9 cellular contexts compared by ENCODE assay signal in genomic region chr21:41169701-41170100, GRCh38. TPM values are rescaled to one million over a fixed set of nuclear protein-coding genes. Genes with fewer than 3 reads are reported as not detected.
A peak's percentile ranks its signal among the peaks of the same experiment; 100 is the strongest.
DNase-seq lines count a peak whose midpoint lies in the region; ATAC-seq and TF ChIP-seq lines count a peak whose summit lies in the region.
"Had no signal": no experiment of that assay in that cellular context is flagged by ENCODE, and none has a peak within 500 bp of the region (broad histone marks: within the 10 kb centered on the region; RNA-seq: fewer than 3 reads in every experiment).

No MANE protein-coding gene starts in this region.

- H3K36me3 ChIP-seq in lower lobe of right lung: no peaks in the 10 kb centered on the region
- peaks cover 0 to 7% (median 0%) of the 10 kb centered on the region in 3 donors for H3K36me3 ChIP-seq in skeletal muscle tissue (ENCODE audit: control insufficient read depth in 3 of 3, insufficient read depth in 3 of 3, low read length in 3 of 3)
- H3K36me3 ChIP-seq: right lobe of liver had no signal

- H3K4me3 ChIP-seq in lower lobe of right lung (peak overlapping the region; percentile 75), skeletal muscle tissue (ENCODE audit: low read length in 3 of 3) (peak overlapping the region in 1 of 3 donors; percentile 70)

- TSS peak; percentile 29 for BruUV-seq in MCF 10A (replicated peaks; lab: Mats Ljungman, UMichigan)

- peak overlapping the region; percentile 83 for H3K4me3 Mint-ChIP-seq in MCF 10A (ENCODE audit: unreplicated experiment)

- H3K4me1 Mint-ChIP-seq in MCF 10A (ENCODE audit: insufficient read depth, unreplicated experiment): peaks cover 38% of the 10 kb centered on the region

- DNase-seq in HT1080 (ENCODE audit: low read depth) (peak; percentile 10), MCF 10A (ENCODE audit: unreplicated experiment) (peak; percentile 36), lower lobe of right lung (no peak)
- DNase-seq in stimulated activated naive CD8-positive, alpha-beta T cell treated with anti-CD3 and anti-CD28 coated beads, Interleukin-15, Interleukin-2, amounts not matched to agents 100 U/mL and 50 U/mL, for 24 hours: no peak

- H3K9me3 Mint-ChIP-seq in MCF 10A (ENCODE audit: unreplicated experiment): no peaks in the 10 kb centered on the region

- H3K27ac Mint-ChIP-seq in MCF 10A (ENCODE audit: low read depth, unreplicated experiment): no peak overlapping the region

- no peaks in the 10 kb centered on the region for H3K4me1 ChIP-seq in lower lobe of right lung
- H3K4me1 ChIP-seq in skeletal muscle tissue (ENCODE audit: control insufficient read depth in 3 of 3, insufficient read depth in 3 of 3, low read length in 3 of 3): peaks cover 0 to 19% (median 16%) of the 10 kb centered on the region in 3 donors
- H3K4me1 ChIP-seq: right lobe of liver had no signal

- H3K27me3 Mint-ChIP-seq in MCF 10A (ENCODE audit: insufficient read depth, unreplicated experiment): no peaks in the 10 kb centered on the region

- ATAC-seq in lower lobe of right lung (no peak), HG02970 (IDR thresholded peaks at IDR 0.05; ENCODE audit: low FRiP score, unreplicated experiment) (no peak), GM21576 (IDR thresholded peaks at IDR 0.05; ENCODE audit: unreplicated experiment) (no peak), HG02840 (IDR thresholded peaks at IDR 0.05; ENCODE audit: low FRiP score, unreplicated experiment) (no peak)
- no peak for ATAC-seq in stimulated activated naive CD8-positive, alpha-beta T cell treated with anti-CD3 and anti-CD28 coated beads, Interleukin-15, Interleukin-2, amounts not matched to agents 100 U/mL and 50 U/mL, for 24 hours

- no peaks in the 10 kb centered on the region for H3K36me3 Mint-ChIP-seq in MCF 10A (ENCODE audit: insufficient read depth, unreplicated experiment)

- CTCF ChIA-PET in MCF 10A (lab: Yijun Ruan, JAX): interaction anchor here (0.6 to 3.7 kb wide), 14 partner anchors 13 to 599 kb away, joined by 3 to 17 read pairs (median 4); no protein-coding TSS in a partner anchor

- H3K9me3 ChIP-seq in lower lobe of right lung (no peaks in the 10 kb centered on the region), skeletal muscle tissue (ENCODE audit: control insufficient read depth in 3 of 3, low read length in 3 of 3) (no peaks in the 10 kb centered on the region)
- H3K9me3 ChIP-seq: right lobe of liver had no signal

- TF ChIP-seq CTCF in MCF 10A (IDR thresholded peaks at IDR 0.05; ENCODE audit: unreplicated experiment) (no peak), lower lobe of right lung (IDR thresholded peaks at IDR 0.05) (no peak)

- intact Hi-C loops in MCF 10A (cut with micrococcal nuclease) (loop anchor here (5.0 to 10.0 kb wide), 3 partner anchors 88 to 595 kb away; partner anchors contain the start of gene RIPK4), lower lobe of right lung (cut with DNase I) (no loop called here)

- POLR2A ChIA-PET in MCF 10A (lab: Yijun Ruan, JAX): interaction anchor here (0.7 to 2.5 kb wide), 6 partner anchors 13 to 1749 kb away, joined by 3 to 8 read pairs (median 3); no protein-coding TSS in a partner anchor

- H3K27ac ChIP-seq in lower lobe of right lung (no peak overlapping the region), skeletal muscle tissue (ENCODE audit: low read depth, low read length) (peak overlapping the region; percentile 67)

- no peaks in the 10 kb centered on the region for H3K27me3 ChIP-seq in lower lobe of right lung (ENCODE audit: low read depth)
- H3K27me3 ChIP-seq in skeletal muscle tissue (ENCODE audit: control insufficient read depth in 3 of 3, insufficient read depth in 3 of 3, low read length in 3 of 3): no peaks in the 10 kb centered on the region
- H3K27me3 ChIP-seq: right lobe of liver had no signal

- H3K9ac ChIP-seq in skeletal muscle tissue (ENCODE audit: low read depth in 1 of 3, low read length in 3 of 3): no peak overlapping the region

RNA-seq across cellular contexts. Expression of gene BACE2, which starts 1.7 kb away (rescaled TPM):
- 37.6 and 46.0 TPM in 2 replicates for total RNA-seq in HT1080 (2014; rRNA removed; shearing (Covaris generic))
- polyA plus RNA-seq in HT1080 (2015; cell fraction: cytosol; rRNA removed): 68.8 and 71.4 TPM in 2 replicates
- 40.7 and 49.0 TPM in 2 replicates for polyA plus RNA-seq in HT1080 (2015; cell fraction: nucleus; rRNA removed)
- total RNA-seq in MCF 10A (2022) (21.3 and 22.0 TPM in 2 replicates), lower lobe of right lung (20.8 TPM), skeletal muscle tissue (39.1 TPM)

Comparison
In these comparisons a context has a peak if more than half of its experiments do, and no peak if none do; other contexts are left out.
1. DNase-seq: peak in HT1080 (single experiment) and MCF 10A (single experiment); none in lower lobe of right lung (single experiment) and stimulated activated naive CD8-positive, alpha-beta T cell treated with anti-CD3 and anti-CD28 coated beads, Interleukin-15, Interleukin-2, amounts not matched to agents 100 U/mL and 50 U/mL, for 24 hours (single experiment).